15 cellular contexts compared by ENCODE assay signal in the genomic region with DNA sequence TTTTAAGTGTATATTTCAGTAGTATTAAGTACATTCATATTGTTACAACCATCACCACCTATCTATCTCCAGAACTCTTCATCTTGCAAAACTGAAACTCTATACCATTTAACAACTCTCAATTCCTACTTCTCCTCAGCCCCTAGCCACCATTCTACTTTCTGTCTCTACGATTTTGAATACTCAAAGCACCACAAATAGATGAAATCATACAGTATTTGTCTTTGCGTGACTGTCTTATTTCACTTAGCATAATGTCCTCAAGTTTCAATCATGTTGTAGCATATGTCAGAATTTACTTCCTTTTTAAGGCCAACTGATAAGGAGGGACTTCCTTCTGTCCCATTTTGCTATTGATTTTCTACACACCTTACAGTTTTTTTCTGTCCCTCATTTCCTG.
DNase-seq lines count a peak whose midpoint lies in the region; ATAC-seq and TF ChIP-seq lines count a peak whose summit lies in the region.
"Had no signal": no experiment of that assay in that cellular context is flagged by ENCODE, and none has a peak within 500 bp of the region (broad histone marks: within the 10 kb centered on the region; RNA-seq: fewer than 3 reads in every experiment).

No MANE protein-coding gene starts in this region.

- DNase-seq in OCI-M1 (lab: John Stamatoyannopoulos, UW) (peak; percentile 11), DMS79 treated with DMSO at 0.1 percent for 48 hours (lab: John Stamatoyannopoulos, UW) (no peak), AG20443 (ENCODE audit: low spot score) (no peak), HuH-7.5 (ENCODE audit: low spot score) (no peak), brain microvascular endothelial cell (no peak)
- DNase-seq: activated CD8-positive, alpha-beta T cell treated with anti-CD3 and anti-CD28 coated beads for 36 hours; activated gamma-delta T cell treated with Interleukin-2 at 50 U/mL for 16 hours; CD4-positive, alpha-beta T cell; mesenchymal stem cell; NCI-H2029 treated with DMSO at 0.1 percent for 48 hours; Peyer's patch had no signal

- no peak for TF ChIP-seq CTCF in brain microvascular endothelial cell (IDR thresholded peaks at IDR 0.05; ENCODE audit: low read depth, low read length, missing control alignments)

- no peak overlapping the region for H3K4me3 ChIP-seq in brain microvascular endothelial cell (ENCODE audit: low read depth, low read length)
- H3K4me3 ChIP-seq: Peyer's patch had no signal

- ATAC-seq in GM18873 (IDR thresholded peaks at IDR 0.05; ENCODE audit: low FRiP score, unreplicated experiment): peak; percentile 79
- peak; percentile 94 for ATAC-seq in GM21619 (IDR thresholded peaks at IDR 0.05; ENCODE audit: unreplicated experiment)
- peak; percentile 87 for ATAC-seq in HG03095 (IDR thresholded peaks at IDR 0.05; ENCODE audit: unreplicated experiment)
- ATAC-seq: activated CD8-positive, alpha-beta T cell treated with anti-CD3 and anti-CD28 coated beads for 36 hours; stimulated activated effector memory CD8-positive, alpha-beta T cell treated with anti-CD3 and anti-CD28 coated beads, Interleukin-12 subunit alpha, Interleukin-12 subunit beta, amount 100 ng/mL, for 72 hours had no signal

- in situ Hi-C loops in brain microvascular endothelial cell (cut with HindIII; ENCODE audit: low pct_ligation_motif_present, low sequenced_read_pairs): no loop called here

- H3K27me3 ChIP-seq in brain microvascular endothelial cell (replicated peaks): no peaks in the 10 kb centered on the region
- H3K27me3 ChIP-seq: Peyer's patch had no signal

- H3K27ac ChIP-seq in brain microvascular endothelial cell: no peak overlapping the region
- H3K27ac ChIP-seq: Peyer's patch had no signal

- no peaks in the 10 kb centered on the region for H3K36me3 ChIP-seq in brain microvascular endothelial cell (replicated peaks)
- H3K36me3 ChIP-seq: Peyer's patch had no signal
